In genomic region chr6:148997863-148998262, GRCh38 we compare ENCODE assay signal across 17 cellular contexts.
DNase-seq lines count a peak whose midpoint lies in the region; ATAC-seq, FAIRE-seq and TF ChIP-seq lines count a peak whose summit lies in the region.
"Had no signal": no experiment of that assay in that cellular context is flagged by ENCODE, and none has a peak within 500 bp of the region (broad histone marks: within the 10 kb centered on the region; RNA-seq: fewer than 3 reads in every experiment).

No MANE protein-coding gene starts in this region.

- no peak for ATAC-seq in heart right ventricle
- ATAC-seq: activated CD8-positive, alpha-beta T cell treated with anti-CD3 and anti-CD28 coated beads, Interleukin-2, amount 10 ng/mL, durations not matched to agents 7 days and 5 days had no signal

- H3K36me3 ChIP-seq in skeletal muscle satellite cell (ENCODE audit: insufficient read depth, low read length) (no peaks in the 10 kb centered on the region), heart right ventricle (no peaks in the 10 kb centered on the region)
- H3K36me3 ChIP-seq: HAP-1 had no signal

- intact Hi-C loops in heart right ventricle (cut with DNase I) = no loop called here

- TF ChIP-seq CTCF in heart right ventricle (IDR thresholded peaks at IDR 0.05) (no peak), D721Med (IDR thresholded peaks at IDR 0.05; ENCODE audit: insufficient read depth, missing control alignments) (no peak)

- H3K4me1 ChIP-seq in skeletal muscle satellite cell (ENCODE audit: control insufficient read depth, insufficient read depth, low read length) (peaks cover 48% of the 10 kb centered on the region), heart right ventricle (peaks cover 0 to 29% (median 18%) of the 10 kb centered on the region in 9 donors)
- H3K4me1 ChIP-seq: Caco-2 had no signal

- no peak for FAIRE-seq in D721Med (lab: Jason Lieb, UNC)

- H3K9ac ChIP-seq in skeletal muscle satellite cell (ENCODE audit: low read depth, low read length) = peak overlapping the region; percentile 10

- H3K27me3 ChIP-seq in skeletal muscle satellite cell (ENCODE audit: control insufficient read depth, insufficient read depth, low read length) = no peaks in the 10 kb centered on the region
- no peaks in the 10 kb centered on the region for H3K27me3 ChIP-seq in heart right ventricle
- H3K27me3 ChIP-seq: MG63 had no signal

- peak overlapping the region; percentile 17 for H3K4me2 ChIP-seq in skeletal muscle satellite cell (ENCODE audit: low read length)

- DNase-seq in GM04504 (ENCODE audit: low read depth) = peak; percentile 91
- DNase-seq in RPMI8226 = peak; percentile 60
- peak; percentile 85 for DNase-seq in fibroblast of peridontal ligament (ENCODE audit: extremely low read depth)
- DNase-seq in NCI-H1436 (lab: John Stamatoyannopoulos, UW) = no peak
- no peak for DNase-seq in activated CD4-positive, alpha-beta T cell treated with anti-CD3 and anti-CD28 coated beads for 4 hours
- no peak for DNase-seq in heart right ventricle
- no peak for DNase-seq in D721Med (ENCODE audit: insufficient read length, low spot score)
- DNase-seq: activated CD8-positive, alpha-beta T cell treated with anti-CD3 and anti-CD28 coated beads, Interleukin-2, amount 10 ng/mL, durations not matched to agents 7 days and 5 days; activated effector memory CD4-positive, alpha-beta T cell treated with Interleukin-2 at 50 U/mL for 16 hours; aorta; Caco-2; effector memory CD4-positive, alpha-beta T cell; head of caudate nucleus; MG63; stimulated activated naive CD4-positive, alpha-beta T cell had no signal

- no peak overlapping the region for H3K27ac ChIP-seq in heart right ventricle

- WGBS in heart right ventricle, 2 donors = 84 to 91% methylated on average over 3 of the region's 3 CpGs

- H3K4me3 ChIP-seq in skeletal muscle satellite cell (ENCODE audit: low read length) (no peak overlapping the region), heart right ventricle (no peak overlapping the region)
- H3K4me3 ChIP-seq: HAP-1, MG63 had no signal

- H3K9me3 ChIP-seq in skeletal muscle satellite cell (replicated peaks; ENCODE audit: low read length) = no peaks in the 10 kb centered on the region
- H3K9me3 ChIP-seq in heart right ventricle = peaks cover 0 to 25% (median 12%) of the 10 kb centered on the region in 11 donors
- H3K9me3 ChIP-seq: HAP-1 had no signal

Comparison
In these comparisons a context has a peak if more than half of its experiments do, and no peak if none do; other contexts are left out.
1. DNase-seq: peak in GM04504 (single experiment), RPMI8226 (single experiment) and fibroblast of peridontal ligament (single experiment); none in NCI-H1436 (single experiment), activated CD4-positive, alpha-beta T cell treated with anti-CD3 and anti-CD28 coated beads for 4 hours (0 of 2), heart right ventricle (0 of 2) and D721Med (single experiment).